Comparison of ENCODE assay signal across 11 cellular contexts in the genomic region with DNA sequence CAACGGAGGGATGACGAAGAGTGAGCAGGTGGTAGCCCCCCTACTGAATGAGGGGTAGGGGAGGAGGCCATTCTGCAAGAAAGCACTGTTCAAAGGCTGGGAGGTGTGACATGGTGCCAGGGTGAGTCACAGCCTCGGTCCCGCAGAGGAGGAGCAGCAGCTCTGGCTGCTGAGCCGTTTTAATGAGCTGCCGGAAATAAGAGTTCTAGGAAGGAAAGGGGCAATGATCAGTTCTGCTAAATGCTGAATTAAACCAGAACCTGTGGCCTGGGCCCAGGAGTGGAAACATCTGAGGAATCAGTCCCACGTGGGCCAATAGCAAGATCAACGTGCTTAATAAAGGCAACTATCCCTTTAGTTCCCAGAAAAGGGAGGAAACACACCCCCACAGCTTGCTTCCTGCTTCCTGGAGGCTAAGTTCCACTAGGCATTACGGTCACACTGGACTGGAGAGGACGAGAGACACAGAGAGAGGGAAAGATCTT. TPM values are rescaled to one million over a fixed set of nuclear protein-coding genes. Genes with fewer than 3 reads are reported as not detected.
DNase-seq lines count a peak whose midpoint lies in the region; ATAC-seq and TF ChIP-seq lines count a peak whose summit lies in the region.
"Had no signal": no experiment of that assay in that cellular context is flagged by ENCODE, and none has a peak within 500 bp of the region (broad histone marks: within the 10 kb centered on the region; RNA-seq: fewer than 3 reads in every experiment).

No MANE protein-coding gene starts in this region.

- H3K36me3 ChIP-seq in heart right ventricle: peaks cover 0 to 60% (median 17%) of the 10 kb centered on the region in 9 donors
- H3K36me3 ChIP-seq in adrenal gland (replicated peaks in 1 of 2): peaks cover 0 to 42% of the 10 kb centered on the region in 2 donors
- peaks cover 42% of the 10 kb centered on the region for H3K36me3 ChIP-seq in upper lobe of right lung

- no peak for TF ChIP-seq POLR2A in adrenal gland (IDR thresholded peaks at IDR 0.05)

- intact Hi-C loops in heart right ventricle (cut with DNase I) (no loop called here), Right ventricle myocardium superior (cut with DNase I) (no loop called here), adrenal gland (cut with DNase I) (no loop called here), upper lobe of right lung (cut with DNase I) (no loop called here)

- ATAC-seq in heart right ventricle (peak in 5 of 8 donors; percentile 7 to 52 (median 45)), Right ventricle myocardium superior (ENCODE audit: poor library complexity) (no peak), upper lobe of right lung (no peak), HG02610 (IDR thresholded peaks at IDR 0.05; ENCODE audit: unreplicated experiment) (no peak)
- ATAC-seq: CD8-positive, alpha-beta T cell had no signal

- peak in 1 of 2 donors; percentile 64 for DNase-seq in heart right ventricle
- no peak for DNase-seq in Right ventricle myocardium superior
- DNase-seq in adrenal gland: peak in 6 of 7 donors; percentile 36 to 79 (median 59)
- peak; percentile 50 for DNase-seq in medulla oblongata (ENCODE audit: extremely low spot score)
- DNase-seq in upper lobe of right lung: no peak
- no peak for DNase-seq in RPMI8226
- DNase-seq in cerebellar nuclear complex (lab: John Stamatoyannopoulos, UW): no peak
- DNase-seq: retina had no signal

- H3K4me3 ChIP-seq in heart right ventricle (no peak overlapping the region), adrenal gland (no peak overlapping the region), upper lobe of right lung (no peak overlapping the region)

- H3K4me1 ChIP-seq in heart right ventricle (peaks cover 0 to 51% (median 37%) of the 10 kb centered on the region in 9 donors), adrenal gland (replicated peaks in 1 of 2) (peaks cover 25 to 27% of the 10 kb centered on the region in 2 donors), upper lobe of right lung (peaks cover 18% of the 10 kb centered on the region)

- no peak for TF ChIP-seq CTCF in heart right ventricle (IDR thresholded peaks at IDR 0.05)
- TF ChIP-seq CTCF in adrenal gland (IDR thresholded peaks at IDR 0.05): no peak
- no peak for TF ChIP-seq CTCF in upper lobe of right lung (IDR thresholded peaks at IDR 0.05)

- H3K9me3 ChIP-seq in heart right ventricle: no peaks in the 10 kb centered on the region
- H3K9me3 ChIP-seq in adrenal gland (replicated peaks in 1 of 3): no peaks in the 10 kb centered on the region
- no peaks in the 10 kb centered on the region for H3K9me3 ChIP-seq in upper lobe of right lung

- H3K27ac ChIP-seq in heart right ventricle (peak overlapping the region in 9 of 10 donors; percentile 39 to 84 (median 76)), adrenal gland (peak overlapping the region in 3 of 5 donors; percentile 24 to 64 (median 50)), upper lobe of right lung (peak overlapping the region; percentile 4)

- H3K27me3 ChIP-seq in heart right ventricle (no peaks in the 10 kb centered on the region), adrenal gland (no peaks in the 10 kb centered on the region), upper lobe of right lung (no peaks in the 10 kb centered on the region)

- 42 to 43% methylated on average over 10 of the region's 10 CpGs for WGBS in heart right ventricle, 2 donors
- 33 to 69% (median 55%) methylated on average over 8 to 10 of the region's 10 CpGs for WGBS in adrenal gland, 4 donors

RNA-seq across cellular contexts. Expression of gene ABCD4, which starts 3.6 kb away (rescaled TPM):
- total RNA-seq in heart right ventricle: 10 to 100 TPM; 18.1 to 26.3 (median 22.0) TPM
- 10 to 100 TPM; 17.8 to 76.4 TPM for polyA plus RNA-seq in heart right ventricle
- 22.1 TPM for total RNA-seq in Right ventricle myocardium superior
- 10 to 100 TPM; 31.2 to 90.7 (median 57.9) TPM for total RNA-seq in adrenal gland
- polyA plus RNA-seq in adrenal gland: 100 to 1,000 TPM in 1 of 3 donors, 10 to 100 TPM in 2; 18.4 to 111 (median 77.5) TPM
- 48.3 TPM for total RNA-seq in upper lobe of right lung

RNA-seq across cellular contexts. Expression of gene VRTN, which starts 49.2 kb away (rescaled TPM):
- total RNA-seq in heart right ventricle (not detected), Right ventricle myocardium superior (not detected), adrenal gland (under 1 TPM in 2 of 8 donors, not detected in 6; 0.11 to 0.23 TPM), upper lobe of right lung (not detected)
- polyA plus RNA-seq in heart right ventricle (not detected), adrenal gland (not detected)
- total RNA-seq: CD8-positive, alpha-beta T cell; T-helper 1 cell treated with Interleukin-12 subunit alpha and Interleukin-12 subunit beta and Interleukin-4 antibody, amounts not matched to agents 30 ng/mL and 1 ng/mL, for 36 hours had no signal

RNA-seq across cellular contexts. Expression of gene VSX2, which starts 59.9 kb away (rescaled TPM):
- total RNA-seq in heart right ventricle: not detected
- not detected for polyA plus RNA-seq in heart right ventricle
- not detected for total RNA-seq in Right ventricle myocardium superior
- total RNA-seq in adrenal gland: not detected
- not detected for polyA plus RNA-seq in adrenal gland
- total RNA-seq in upper lobe of right lung: not detected
- total RNA-seq: CD8-positive, alpha-beta T cell; T-helper 1 cell treated with Interleukin-12 subunit alpha and Interleukin-12 subunit beta and Interleukin-4 antibody, amounts not matched to agents 30 ng/mL and 1 ng/mL, for 36 hours had no signal

Comparison
In these comparisons a context has a peak if more than half of its experiments do, and no peak if none do; other contexts are left out.
1. ATAC-seq: peak in heart right ventricle (5 of 8); none in Right ventricle myocardium superior (single experiment), upper lobe of right lung (single experiment) and HG02610 (single experiment).
2. DNase-seq: peak in adrenal gland (6 of 7) and medulla oblongata (single experiment); none in Right ventricle myocardium superior (single experiment), upper lobe of right lung (single experiment), RPMI8226 (single experiment) and cerebellar nuclear complex (0 of 2).
3. H3K27ac ChIP-seq: peak in every context shown above with its lines; median percentile 76 in heart right ventricle; 50 in adrenal gland; 4 in upper lobe of right lung.